In the genomic region with DNA sequence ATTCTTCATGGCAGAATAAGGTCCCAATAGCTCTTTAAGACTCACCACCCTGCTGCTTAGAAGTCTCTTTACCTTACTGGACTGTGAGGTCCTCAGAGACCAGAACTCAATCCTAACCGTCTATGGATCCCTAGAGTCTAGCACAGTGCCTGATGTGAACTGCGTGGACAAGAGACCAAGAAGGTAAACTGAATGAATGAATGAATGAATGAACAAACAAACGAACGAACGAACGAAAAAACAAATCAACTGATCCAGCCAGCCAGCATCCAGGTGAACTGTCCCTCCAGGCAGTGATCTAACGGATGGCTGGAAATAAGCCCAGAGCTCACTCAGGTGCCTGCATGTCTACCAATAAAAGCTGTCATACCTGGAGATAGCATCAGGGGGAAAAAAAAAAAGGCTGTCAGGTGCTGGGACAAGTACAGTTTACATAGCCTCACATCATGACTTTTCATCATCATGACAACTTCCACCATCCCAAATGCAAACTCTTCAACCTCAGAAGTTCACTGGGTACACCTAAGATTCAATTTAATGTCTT, we compare ENCODE assay signal across 29 cellular contexts.
"Had no signal": no experiment of that assay in that cellular context is flagged by ENCODE, and none has a peak within 500 bp of the region (broad histone marks: within the 10 kb centered on the region; RNA-seq: fewer than 3 reads in every experiment).

No MANE protein-coding gene starts in this region.

- ATAC-seq: activated CD4-positive, alpha-beta T cell treated with anti-CD3 and anti-CD28 coated beads for 36 hours; activated T-helper 17 cell treated with anti-CD3 and anti-CD28 coated beads, Interleukin-2, amount 50 U/mL, for 72 hours; gastrocnemius medialis; left cardiac atrium; mucosa of descending colon; stimulated activated naive B cell treated with anti-CD40 and anti-IgM and Interleukin-4, amounts not matched to agents 10 μg/mL and 1 μg/mL and 100 μg/mL, for 72 hours had no signal

- H3K4me3 ChIP-seq: adrenal gland, ascending aorta, dorsolateral prefrontal cortex, esophagus squamous epithelium, gastrocnemius medialis, mucosa of descending colon, transverse colon, vagina had no signal

- H3K36me3 ChIP-seq: adrenal gland, ascending aorta, brain microvascular endothelial cell, gastrocnemius medialis, transverse colon, vagina had no signal

- FAIRE-seq: islet of Langerhans, TTC549 had no signal

- H3K9me3 ChIP-seq: adrenal gland, ascending aorta, esophagus squamous epithelium, gastrocnemius medialis, mucosa of descending colon, transverse colon, vagina had no signal

- H3K9me3 Mint-ChIP-seq: activated T-cell treated with anti-CD3 and anti-CD28 coated beads, Interleukin-2, amount 50 U/mL, for 24 hours; activated T-helper 17 cell treated with anti-CD3 and anti-CD28 coated beads, Interleukin-2, amount 50 U/mL, for 72 hours had no signal

- H3K27ac ChIP-seq: adrenal gland, ascending aorta, brain microvascular endothelial cell, dorsolateral prefrontal cortex, esophagus squamous epithelium, transverse colon, vagina had no signal

- DNase-seq: activated B cell treated with CpG ODN at 0.5 μM for 24 hours; activated CD4-positive, alpha-beta T cell treated with anti-CD3 and anti-CD28 coated beads for 36 hours; activated CD4-positive, alpha-beta T cell treated with anti-CD3 and anti-CD28 coated beads, Interleukin-2, amount 50 U/mL, for 4 hours; activated CD8-positive, alpha-beta memory T cell treated with anti-CD3 and anti-CD28 coated beads for 24 hours; activated CD8-positive, alpha-beta memory T cell treated with anti-CD3 and anti-CD28 coated beads, Interleukin-2, amount 50 U/mL, for 4 hours; activated naive CD4-positive, alpha-beta T cell; activated T-cell treated with anti-CD3 and anti-CD28 coated beads, Interleukin-2, amount 50 U/mL, for 24 hours; brain microvascular endothelial cell; central memory CD4-positive, alpha-beta T cell; dorsolateral prefrontal cortex; esophagus squamous epithelium; gastrocnemius medialis; head of caudate nucleus; left cardiac atrium; mesendoderm; mucosa of descending colon; naive B cell; posterior cingulate gyrus; stimulated activated CD4-positive, alpha-beta T cell treated with anti-CD3 and anti-CD28 coated beads, Interleukin-2, amount 100 ng/mL, for 48 hours; stimulated activated CD8-positive, alpha-beta memory T cell treated with anti-CD3 and anti-CD28 coated beads, Interleukin-4, amount 100 ng/mL, for 48 hours; stimulated activated naive B cell treated with anti-CD40 and anti-IgM and Interleukin-4, amounts not matched to agents 10 μg/mL and 1 μg/mL and 100 μg/mL, for 72 hours; transverse colon had no signal

- H3K27me3 Mint-ChIP-seq: activated B cell treated with CpG ODN at 0.5 μM for 24 hours; activated CD4-positive, alpha-beta T cell treated with anti-CD3 and anti-CD28 coated beads for 36 hours; activated naive CD8-positive, alpha-beta T cell; activated T-cell treated with anti-CD3 and anti-CD28 coated beads, Interleukin-2, amount 50 U/mL, for 24 hours; activated T-helper 17 cell treated with anti-CD3 and anti-CD28 coated beads, Interleukin-2, amount 50 U/mL, for 72 hours; naive B cell; stimulated activated naive B cell treated with anti-CD40 and anti-IgM and Interleukin-4, amounts not matched to agents 10 μg/mL and 1 μg/mL and 100 μg/mL, for 72 hours had no signal

- H3K27ac Mint-ChIP-seq: activated B cell treated with CpG ODN at 0.5 μM for 24 hours; activated CD4-positive, alpha-beta T cell treated with anti-CD3 and anti-CD28 coated beads for 36 hours; activated naive CD8-positive, alpha-beta T cell; activated T-cell treated with anti-CD3 and anti-CD28 coated beads, Interleukin-2, amount 50 U/mL, for 24 hours; activated T-helper 17 cell treated with anti-CD3 and anti-CD28 coated beads, Interleukin-2, amount 50 U/mL, for 72 hours; stimulated activated naive B cell treated with anti-CD40 and anti-IgM and Interleukin-4, amounts not matched to agents 10 μg/mL and 1 μg/mL and 100 μg/mL, for 72 hours had no signal

- H3K27me3 ChIP-seq: adrenal gland, ascending aorta, brain microvascular endothelial cell, dorsolateral prefrontal cortex, esophagus squamous epithelium, gastrocnemius medialis, transverse colon, vagina had no signal

- H3K4me3 Mint-ChIP-seq: activated B cell treated with CpG ODN at 0.5 μM for 24 hours; activated CD4-positive, alpha-beta T cell treated with anti-CD3 and anti-CD28 coated beads for 36 hours; activated naive CD8-positive, alpha-beta T cell; activated T-cell treated with anti-CD3 and anti-CD28 coated beads, Interleukin-2, amount 50 U/mL, for 24 hours; activated T-helper 17 cell treated with anti-CD3 and anti-CD28 coated beads, Interleukin-2, amount 50 U/mL, for 72 hours; naive B cell; stimulated activated naive B cell treated with anti-CD40 and anti-IgM and Interleukin-4, amounts not matched to agents 10 μg/mL and 1 μg/mL and 100 μg/mL, for 72 hours had no signal
